ENCODE assay signal across 8 cellular contexts in the genomic region with DNA sequence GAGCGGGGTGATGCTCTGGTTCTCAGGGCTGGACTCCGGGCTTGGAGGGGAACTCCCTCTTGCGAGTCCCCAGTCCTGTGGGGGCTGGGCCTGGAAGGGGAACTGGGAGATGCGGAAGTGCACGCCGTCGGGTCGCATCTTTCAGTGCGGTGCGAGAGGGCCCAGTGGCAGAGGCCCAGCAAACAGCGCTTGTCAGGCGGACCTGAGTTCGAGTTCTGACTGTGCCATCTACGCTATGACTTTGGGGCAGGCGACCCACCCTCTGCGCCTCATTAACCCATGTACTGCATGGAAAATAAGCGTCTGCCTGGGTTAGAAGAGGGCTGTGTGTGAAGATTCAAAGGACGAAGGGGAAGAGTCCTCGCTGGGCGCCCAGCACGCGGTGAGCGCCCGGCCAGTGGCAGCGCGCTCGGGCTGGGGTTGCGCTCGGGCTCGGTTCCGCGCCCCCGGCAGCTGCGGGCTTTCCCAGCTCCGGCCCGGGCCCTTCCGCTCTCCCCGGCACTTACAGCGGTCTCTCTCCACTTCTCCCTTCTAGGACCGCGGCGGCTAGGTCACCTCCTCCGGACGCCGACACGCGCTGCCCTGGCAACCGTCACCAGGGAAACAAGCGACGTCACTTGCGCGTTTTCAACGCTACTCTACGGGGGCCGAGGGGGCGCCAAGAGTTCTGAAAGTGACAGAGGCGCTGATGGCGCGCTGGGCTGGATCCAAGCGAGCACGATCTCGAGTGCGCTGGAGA. TPM values are rescaled to one million over a fixed set of nuclear protein-coding genes. Genes with fewer than 3 reads are reported as not detected.
A peak's percentile ranks its signal among the peaks of the same experiment; 100 is the strongest.
DNase-seq lines count a peak whose midpoint lies in the region; ATAC-seq, FAIRE-seq and TF ChIP-seq lines count a peak whose summit lies in the region.

CCDC13 (minus strand) TSS at position 584 of the 739 bp plus-strand sequence. CDS start 14,908 bp downstream, outside the sequence.

- intact Hi-C loops in Panc1 (cut with micrococcal nuclease; ENCODE audit: unreplicated experiment), result no loop called here
- intact Hi-C loops in activated T-helper 1 cell treated with anti-CD3 and anti-CD28 coated beads, Interleukin-12 subunit alpha, Interleukin-12 subunit beta, Interleukin-2, Interleukin-4 antibody, amounts not matched to agents 30 ng/mL and 10 ng/mL and 1 ng/mL, durations not matched to agents 14 hours and 24 hours and 36 hours (cut with micrococcal nuclease), result loop anchor here (1.0 to 5.0 kb wide), 7 partner anchors 31 to 848 kb away; partner anchors contain the start of genes HIGD1A, NKTR and SNRK

- peak within 1 kb of the TSS; percentile 85 for H3K27ac Mint-ChIP-seq in activated T-helper 1 cell treated with anti-CD3 and anti-CD28 coated beads, Interleukin-12 subunit alpha, Interleukin-12 subunit beta, Interleukin-2, Interleukin-4 antibody, amounts not matched to agents 30 ng/mL and 10 ng/mL and 1 ng/mL, durations not matched to agents 14 hours and 24 hours and 36 hours
- H3K27ac Mint-ChIP-seq in naive thymus-derived CD8-positive, alpha-beta T cell, result peak within 1 kb of the TSS; percentile 48 to 98 (median 96)
- H3K27ac Mint-ChIP-seq in stimulated activated memory B cell treated with anti-CD40 and anti-IgM and Interleukin-4, amounts not matched to agents 10 μg/mL and 1 μg/mL and 100 μg/mL, for 72 hours, result peak within 1 kb of the TSS; percentile 92

- H3K27ac ChIP-seq in Panc1 (ENCODE audit: low read length), result peak within 1 kb of the TSS; percentile 77

- DNase-seq in Caki2 (ENCODE audit: low read depth) (peak; percentile 84), GM20000 (ENCODE audit: low spot score) (peak; percentile 98), HTR-8/SVneo (ENCODE audit: insufficient read length, low spot score) (peak; percentile 89), Panc1 (ENCODE audit: low read depth, low spot score) (no peak), fibroblast of pulmonary artery (ENCODE audit: low read depth) (peak; percentile 93)
- DNase-seq in activated T-helper 1 cell treated with anti-CD3 and anti-CD28 coated beads, Interleukin-12 subunit alpha, Interleukin-12 subunit beta, Interleukin-2, Interleukin-4 antibody, amounts not matched to agents 30 ng/mL and 10 ng/mL and 1 ng/mL, durations not matched to agents 14 hours and 24 hours and 36 hours (ENCODE audit: low spot score), result peak; percentile 86
- peak; percentile 73 to 96 (median 86) for DNase-seq in naive thymus-derived CD8-positive, alpha-beta T cell

- H3K27me3 Mint-ChIP-seq in activated T-helper 1 cell treated with anti-CD3 and anti-CD28 coated beads, Interleukin-12 subunit alpha, Interleukin-12 subunit beta, Interleukin-2, Interleukin-4 antibody, amounts not matched to agents 30 ng/mL and 10 ng/mL and 1 ng/mL, durations not matched to agents 14 hours and 24 hours and 36 hours (ENCODE audit: insufficient read depth), result peaks cover 9% of the 10 kb centered on the region
- no peaks in the 10 kb centered on the region for H3K27me3 Mint-ChIP-seq in naive thymus-derived CD8-positive, alpha-beta T cell
- H3K27me3 Mint-ChIP-seq in stimulated activated memory B cell treated with anti-CD40 and anti-IgM and Interleukin-4, amounts not matched to agents 10 μg/mL and 1 μg/mL and 100 μg/mL, for 72 hours, result no peaks in the 10 kb centered on the region

- peak within 1 kb of the TSS; percentile 85 for H3K4me3 Mint-ChIP-seq in activated T-helper 1 cell treated with anti-CD3 and anti-CD28 coated beads, Interleukin-12 subunit alpha, Interleukin-12 subunit beta, Interleukin-2, Interleukin-4 antibody, amounts not matched to agents 30 ng/mL and 10 ng/mL and 1 ng/mL, durations not matched to agents 14 hours and 24 hours and 36 hours
- peak within 1 kb of the TSS; percentile 87 to 98 (median 91) for H3K4me3 Mint-ChIP-seq in naive thymus-derived CD8-positive, alpha-beta T cell
- H3K4me3 Mint-ChIP-seq in stimulated activated memory B cell treated with anti-CD40 and anti-IgM and Interleukin-4, amounts not matched to agents 10 μg/mL and 1 μg/mL and 100 μg/mL, for 72 hours, result peak within 1 kb of the TSS; percentile 81

- H3K9me3 ChIP-seq in Panc1 (ENCODE audit: control insufficient read depth, insufficient read depth, low read depth, low read length), result no peaks in the 10 kb centered on the region

- POLR2A ChIA-PET in Panc1 (lab: Charles Lee), result no interaction called here
- POLR2A ChIA-PET in naive thymus-derived CD8-positive, alpha-beta T cell (lab: Charles Lee), result no interaction called here

- in situ Hi-C loops in Caki2 (cut with HindIII; ENCODE audit: low pct_unique_long_range_greater_than_20kb, low sequenced_read_pairs), result no loop called here
- in situ Hi-C loops in Panc1 (cut with HindIII; ENCODE audit: low pct_unique_long_range_greater_than_20kb, low sequenced_read_pairs), result no loop called here

- FAIRE-seq in HTR-8/SVneo (lab: Jason Lieb, UNC), result peak; percentile 60

- H3K27me3 ChIP-seq in Panc1 (ENCODE audit: control insufficient read depth, insufficient read depth, low read length), result no peaks in the 10 kb centered on the region

- no peaks in the 10 kb centered on the region for H3K36me3 ChIP-seq in Panc1 (ENCODE audit: control insufficient read depth, insufficient read depth, low read length)

- no TSS peak for BruUV-seq in Panc1 (replicated peaks; lab: Mats Ljungman, UMichigan)

- peak; percentile 99 for ATAC-seq in Panc1
- peak; percentile 85 to 88 for ATAC-seq in naive thymus-derived CD8-positive, alpha-beta T cell
- ATAC-seq in stimulated activated memory B cell treated with anti-CD40 and anti-IgM and Interleukin-4, amounts not matched to agents 10 μg/mL and 1 μg/mL and 100 μg/mL, for 72 hours, result peak; percentile 98

- peaks cover 12% of the 10 kb centered on the region for H3K4me1 Mint-ChIP-seq in activated T-helper 1 cell treated with anti-CD3 and anti-CD28 coated beads, Interleukin-12 subunit alpha, Interleukin-12 subunit beta, Interleukin-2, Interleukin-4 antibody, amounts not matched to agents 30 ng/mL and 10 ng/mL and 1 ng/mL, durations not matched to agents 14 hours and 24 hours and 36 hours (ENCODE audit: low read depth)
- peaks cover 9 to 16% (median 11%) of the 10 kb centered on the region in 4 donors for H3K4me1 Mint-ChIP-seq in naive thymus-derived CD8-positive, alpha-beta T cell
- H3K4me1 Mint-ChIP-seq in stimulated activated memory B cell treated with anti-CD40 and anti-IgM and Interleukin-4, amounts not matched to agents 10 μg/mL and 1 μg/mL and 100 μg/mL, for 72 hours, result peaks cover 14% of the 10 kb centered on the region

- CTCF ChIA-PET in Panc1 (lab: Charles Lee), result no interaction called here

- no peaks in the 10 kb centered on the region for H3K36me3 Mint-ChIP-seq in activated T-helper 1 cell treated with anti-CD3 and anti-CD28 coated beads, Interleukin-12 subunit alpha, Interleukin-12 subunit beta, Interleukin-2, Interleukin-4 antibody, amounts not matched to agents 30 ng/mL and 10 ng/mL and 1 ng/mL, durations not matched to agents 14 hours and 24 hours and 36 hours (ENCODE audit: low read depth)
- no peaks in the 10 kb centered on the region for H3K36me3 Mint-ChIP-seq in naive thymus-derived CD8-positive, alpha-beta T cell
- H3K36me3 Mint-ChIP-seq in stimulated activated memory B cell treated with anti-CD40 and anti-IgM and Interleukin-4, amounts not matched to agents 10 μg/mL and 1 μg/mL and 100 μg/mL, for 72 hours, result no peaks in the 10 kb centered on the region

- TF ChIP-seq CTCF in GM20000 (IDR thresholded peaks at IDR 0.05; ENCODE audit: extremely low read depth, missing control alignments) (no peak), Panc1 (IDR thresholded peaks at IDR 0.05) (no peak), fibroblast of pulmonary artery (IDR thresholded peaks at IDR 0.05; ENCODE audit: low read length, missing control alignments) (no peak)

- H3K4me3 ChIP-seq in Panc1 (ENCODE audit: low read depth in 2 of 2, low read length in 2 of 2) (peak within 1 kb of the TSS; percentile 51 to 68), fibroblast of pulmonary artery (replicated peaks; ENCODE audit: low read depth, low read length) (peak within 1 kb of the TSS; percentile 60)

- no peaks in the 10 kb centered on the region for H3K4me1 ChIP-seq in Panc1 (ENCODE audit: control insufficient read depth, insufficient read depth, low read length)

- no peaks in the 10 kb centered on the region for H3K9me3 Mint-ChIP-seq in activated T-helper 1 cell treated with anti-CD3 and anti-CD28 coated beads, Interleukin-12 subunit alpha, Interleukin-12 subunit beta, Interleukin-2, Interleukin-4 antibody, amounts not matched to agents 30 ng/mL and 10 ng/mL and 1 ng/mL, durations not matched to agents 14 hours and 24 hours and 36 hours
- peaks cover 0 to 2% (median 0%) of the 10 kb centered on the region in 9 donors for H3K9me3 Mint-ChIP-seq in naive thymus-derived CD8-positive, alpha-beta T cell
- no peaks in the 10 kb centered on the region for H3K9me3 Mint-ChIP-seq in stimulated activated memory B cell treated with anti-CD40 and anti-IgM and Interleukin-4, amounts not matched to agents 10 μg/mL and 1 μg/mL and 100 μg/mL, for 72 hours

RNA-seq across cellular contexts. Expression of gene CCDC13, which starts in this region (rescaled TPM):
- not detected in 2 replicates for total RNA-seq in Caki2 (2014; rRNA removed; shearing (Covaris generic); ENCODE audit: low replicate concordance)
- total RNA-seq in Panc1 (2021; ENCODE audit: unreplicated experiment), result 0.82 TPM
- polyA plus RNA-seq in Panc1 (2012; ENCODE audit: insufficient read length), result 0.61 TPM
- 0.32 TPM in 1 of 2 replicates, not detected in the other for total RNA-seq in activated T-helper 1 cell treated with anti-CD3 and anti-CD28 coated beads, Interleukin-12 subunit alpha, Interleukin-12 subunit beta, Interleukin-2, Interleukin-4 antibody, amounts not matched to agents 30 ng/mL and 10 ng/mL and 1 ng/mL, durations not matched to agents 14 hours and 24 hours and 36 hours
- total RNA-seq in naive thymus-derived CD8-positive, alpha-beta T cell, result under 1 TPM; 0.73 to 0.88 TPM
- not detected for polyA plus RNA-seq in naive thymus-derived CD8-positive, alpha-beta T cell

Comparison
In these comparisons a context has a peak if more than half of its experiments do, and no peak if none do; other contexts are left out.
1. Peak in DNase-seq in Caki2; RNA of the gene not detected or under 1 TPM.
2. Peak in ATAC-seq, H3K4me3 ChIP-seq and H3K27ac ChIP-seq in Panc1; RNA of the gene not detected or under 1 TPM.
3. Peak in DNase-seq in activated T-helper 1 cell treated with anti-CD3 and anti-CD28 coated beads, Interleukin-12 subunit alpha, Interleukin-12 subunit beta, Interleukin-2, Interleukin-4 antibody, amounts not matched to agents 30 ng/mL and 10 ng/mL and 1 ng/mL, durations not matched to agents 14 hours and 24 hours and 36 hours; RNA of the gene not detected or under 1 TPM.
4. Peak in DNase-seq and ATAC-seq in naive thymus-derived CD8-positive, alpha-beta T cell; RNA of the gene not detected or under 1 TPM.